Comparison of ENCODE assay signal across 8 cellular contexts in the genomic region with DNA sequence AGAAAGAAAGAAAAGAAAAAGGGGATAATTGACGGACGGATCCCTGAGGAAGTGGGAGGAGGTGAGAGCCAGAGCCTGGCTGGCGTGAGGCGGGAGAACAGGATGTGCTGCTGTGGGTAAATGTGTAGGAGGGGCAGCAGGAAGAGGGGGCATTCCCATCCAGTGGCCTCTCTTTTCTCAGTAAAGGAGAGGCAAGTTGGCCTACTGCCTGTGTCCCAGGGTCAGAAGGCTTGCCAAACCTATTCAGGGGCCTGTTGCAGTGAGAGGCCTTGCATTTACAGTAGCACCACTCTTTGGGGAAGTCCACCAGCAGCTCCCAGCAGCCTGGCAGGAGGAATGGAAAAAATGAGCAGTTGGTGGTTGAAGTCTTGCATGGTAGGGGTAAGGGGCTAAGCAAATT. TPM values are rescaled to one million over a fixed set of nuclear protein-coding genes. Genes with fewer than 3 reads are reported as not detected.
DNase-seq lines count a peak whose midpoint lies in the region; ATAC-seq and TF ChIP-seq lines count a peak whose summit lies in the region.

No MANE protein-coding gene starts in this region.

- no peak overlapping the region for H3K9ac ChIP-seq in muscle layer of colon (ENCODE audit: low read length)

- H3K4me3 Mint-ChIP-seq in glutamatergic neuron (ENCODE audit: unreplicated experiment), result no peak overlapping the region

- no peak for ATAC-seq in GM18520 (IDR thresholded peaks at IDR 0.05; ENCODE audit: unreplicated experiment)

- H3K9me3 Mint-ChIP-seq in glutamatergic neuron (ENCODE audit: unreplicated experiment), result peaks cover 4% of the 10 kb centered on the region

- no peak for TF ChIP-seq CTCF in glutamatergic neuron (IDR thresholded peaks at IDR 0.05; ENCODE audit: partially characterized antibody, unreplicated experiment)

- no peak overlapping the region for H3K27ac Mint-ChIP-seq in glutamatergic neuron (ENCODE audit: unreplicated experiment)

- DNase-seq in stimulated activated CD4-positive, alpha-beta T cell treated with anti-CD3 and anti-CD28 coated beads, Interleukin-1b, Interleukin-23, amount 100 ng/mL, for 48 hours, result peak; percentile 26
- no peak for DNase-seq in stimulated activated CD4-positive, alpha-beta T cell treated with anti-CD3 and anti-CD28 coated beads, Interleukin-4, amount 100 ng/mL, for 1 hour
- DNase-seq in dermis microvascular lymphatic vessel endothelial cell (ENCODE audit: low read depth in 2 of 2), result peak; percentile 80 to 85
- DNase-seq in glutamatergic neuron, result no peak
- DNase-seq in central memory CD4-positive, alpha-beta T cell, result no peak
- no peak for DNase-seq in A172 (ENCODE audit: low spot score)

- no peaks in the 10 kb centered on the region for H3K36me3 ChIP-seq in muscle layer of colon (ENCODE audit: insufficient read depth, low read length)

- no peaks in the 10 kb centered on the region for H3K27me3 ChIP-seq in muscle layer of colon (ENCODE audit: control insufficient read depth in 1 of 2, insufficient read depth in 2 of 2, low read length in 2 of 2)

- H3K9me3 ChIP-seq in muscle layer of colon (ENCODE audit: low read length), result no peaks in the 10 kb centered on the region

- H3K4me1 ChIP-seq in muscle layer of colon (ENCODE audit: insufficient read depth, low read length), result peaks cover 45% of the 10 kb centered on the region

- H3K27me3 Mint-ChIP-seq in glutamatergic neuron (ENCODE audit: unreplicated experiment), result no peaks in the 10 kb centered on the region

- H3K36me3 Mint-ChIP-seq in glutamatergic neuron (ENCODE audit: unreplicated experiment), result no peaks in the 10 kb centered on the region

- H3K4me1 Mint-ChIP-seq in glutamatergic neuron (ENCODE audit: low read depth, unreplicated experiment), result peaks cover 10% of the 10 kb centered on the region

- no peak overlapping the region for H3K4me3 ChIP-seq in muscle layer of colon (ENCODE audit: low read depth in 1 of 2, low read length in 2 of 2)

- peak overlapping the region; percentile 49 for H3K27ac ChIP-seq in muscle layer of colon (ENCODE audit: low read depth, low read length)

RNA-seq across cellular contexts. Expression of gene ASCC1, which starts 26.6 kb away (rescaled TPM):
- 23.5 and 26.2 TPM in 2 replicates for total RNA-seq in dermis microvascular lymphatic vessel endothelial cell
- 33.3 TPM for total RNA-seq in glutamatergic neuron (ENCODE audit: unreplicated experiment)
- total RNA-seq in A172 (2014; rRNA removed; shearing (Covaris generic)), result 30.0 and 39.5 TPM in 2 replicates

RNA-seq across cellular contexts. Expression of gene ANAPC16, which starts 26.9 kb away (rescaled TPM):
- total RNA-seq in dermis microvascular lymphatic vessel endothelial cell, result 43.3 and 69.7 TPM in 2 replicates
- 37.0 TPM for total RNA-seq in glutamatergic neuron (ENCODE audit: unreplicated experiment)
- 69.5 and 78.1 TPM in 2 replicates for total RNA-seq in A172 (2014; rRNA removed; shearing (Covaris generic))

RNA-seq across cellular contexts. Expression of gene DDIT4, which starts 31.0 kb away (rescaled TPM):
- total RNA-seq in dermis microvascular lymphatic vessel endothelial cell (128 and 193 TPM in 2 replicates), glutamatergic neuron (ENCODE audit: unreplicated experiment) (153 TPM)
- total RNA-seq in A172 (2014; rRNA removed; shearing (Covaris generic)), result 7.8 and 14.6 TPM in 2 replicates

Comparison
In these comparisons a context has a peak if more than half of its experiments do, and no peak if none do; other contexts are left out.
1. DNase-seq: peak in stimulated activated CD4-positive, alpha-beta T cell treated with anti-CD3 and anti-CD28 coated beads, Interleukin-1b, Interleukin-23, amount 100 ng/mL, for 48 hours (single experiment) and dermis microvascular lymphatic vessel endothelial cell (2 of 2); none in stimulated activated CD4-positive, alpha-beta T cell treated with anti-CD3 and anti-CD28 coated beads, Interleukin-4, amount 100 ng/mL, for 1 hour (single experiment), glutamatergic neuron (single experiment), central memory CD4-positive, alpha-beta T cell (single experiment) and A172 (single experiment).